Comparison of ENCODE assay signal across 1 cellular context in genomic region chr3:157700405-157700804, GRCh38.
TF ChIP-seq lines count a peak whose summit lies in the region.

No MANE protein-coding gene starts in this region.

TF ChIP-seq in HCT116, 20 proteins besides CTCF, POLR2A, EP300 and RAD21 (continued from another document):
- TF ChIP-seq REST (IDR thresholded peaks at IDR 0.05; ENCODE audit: low read depth) (no peak), FOSL1 (IDR thresholded peaks at IDR 0.05; ENCODE audit: low read depth) (no peak), ZFX (IDR thresholded peaks at IDR 0.05) (no peak)
- TF ChIP-seq, protein P1, sequence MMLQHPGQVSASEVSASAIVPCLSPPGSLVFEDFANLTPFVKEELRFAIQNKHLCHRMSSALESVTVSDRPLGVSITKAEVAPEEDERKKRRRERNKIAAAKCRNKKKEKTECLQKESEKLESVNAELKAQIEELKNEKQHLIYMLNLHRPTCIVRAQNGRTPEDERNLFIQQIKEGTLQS (IDR thresholded peaks at IDR 0.05): no peak
TF ChIP-seq in HCT116: peak in this region for 0.
